ENCODE assay signal across 8 cellular contexts in genomic region chr3:44478055-44478468, GRCh38. TPM values are rescaled to one million over a fixed set of nuclear protein-coding genes. Genes with fewer than 3 reads are reported as not detected.
DNase-seq lines count a peak whose midpoint lies in the region; ATAC-seq, FAIRE-seq and TF ChIP-seq lines count a peak whose summit lies in the region.

No MANE protein-coding gene starts in this region.

- no peaks in the 10 kb centered on the region for H3K27me3 ChIP-seq in PC-3 (ENCODE audit: low read length)
- no peaks in the 10 kb centered on the region for H3K27me3 ChIP-seq in esophagus squamous epithelium
- no peaks in the 10 kb centered on the region for H3K27me3 ChIP-seq in body of pancreas

- peak overlapping the region; percentile 83 for H3K4me3 ChIP-seq in PC-3 (ENCODE audit: low read length)
- peak overlapping the region; percentile 67 to 93 (median 75) for H3K4me3 ChIP-seq in esophagus squamous epithelium
- H3K4me3 ChIP-seq in retinal pigment epithelial cell (ENCODE audit: low read length), result peak overlapping the region; percentile 60
- peak overlapping the region in 1 of 2 donors; percentile 39 for H3K4me3 ChIP-seq in body of pancreas

- H3K9ac ChIP-seq in PC-3 (ENCODE audit: low read length), result peak overlapping the region; percentile 82

- intact Hi-C loops in PC-3 (cut with micrococcal nuclease), result loop anchor here (5.0 kb wide), 2 partner anchors 141 to 156 kb away; partner anchors contain the start of gene TCAIM
- intact Hi-C loops in esophagus squamous epithelium (cut with DNase I), result no loop called here
- intact Hi-C loops in body of pancreas (cut with DNase I), result no loop called here

- no peak for DNase-seq in GM19239 (ENCODE audit: insufficient read length, low spot score)
- no peak for DNase-seq in PC-3
- DNase-seq in esophagus squamous epithelium (lab: John Stamatoyannopoulos, UW), result no peak
- DNase-seq in retinal pigment epithelial cell (ENCODE audit: low read depth), result no peak
- no peak for DNase-seq in occipital lobe (lab: John Stamatoyannopoulos, UW)
- DNase-seq in body of pancreas, result no peak
- DNase-seq in NCI-H510A treated with DMSO at 0.1 percent for 48 hours (lab: John Stamatoyannopoulos, UW), result no peak
- no peak for DNase-seq in activated CD4-positive, alpha-beta T cell treated with anti-CD3 and anti-CD28 coated beads for 1 hour

- TF ChIP-seq CTCF in PC-3 (conservative IDR thresholded peaks at IDR 0.05; ENCODE audit: low read depth, low read length), result no peak
- no peak for TF ChIP-seq CTCF in esophagus squamous epithelium (IDR thresholded peaks at IDR 0.05)
- no peak for TF ChIP-seq CTCF in retinal pigment epithelial cell (conservative IDR thresholded peaks at IDR 0.05; ENCODE audit: low read depth, low read length)
- no peak for TF ChIP-seq CTCF in body of pancreas (IDR thresholded peaks at IDR 0.05)

- H3K79me2 ChIP-seq in PC-3 (ENCODE audit: low read length), result peaks cover 41% of the 10 kb centered on the region

- 27 to 68% methylated on average over 3 to 4 of the region's 4 CpGs for WGBS in esophagus squamous epithelium, 2 donors
- 22 to 26% methylated on average over 4 of the region's 4 CpGs for WGBS in body of pancreas, 2 donors

- H4K20me1 ChIP-seq in PC-3 (ENCODE audit: low read length), result no peaks in the 10 kb centered on the region

- TF ChIP-seq POLR2A in esophagus squamous epithelium (IDR thresholded peaks at IDR 0.05), result no peak
- TF ChIP-seq POLR2A in body of pancreas (IDR thresholded peaks at IDR 0.05), result no peak

- POLR2A ChIA-PET in PC-3 (lab: Charles Lee; ENCODE audit: unreplicated experiment), result interaction anchor here (0.6 kb wide), 1 partner anchor 9 kb away, joined by 3 read pairs; no protein-coding TSS in a partner anchor

- H3K36me3 ChIP-seq in PC-3 (ENCODE audit: low read depth, low read length) (no peaks in the 10 kb centered on the region), esophagus squamous epithelium (no peaks in the 10 kb centered on the region), body of pancreas (replicated peaks in 1 of 2; ENCODE audit: insufficient read depth in 1 of 2, low read depth in 2 of 2) (no peaks in the 10 kb centered on the region)

- H3K9me3 ChIP-seq in PC-3 (ENCODE audit: low read length), result no peaks in the 10 kb centered on the region
- no peaks in the 10 kb centered on the region for H3K9me3 ChIP-seq in esophagus squamous epithelium
- H3K9me3 ChIP-seq in body of pancreas, result no peaks in the 10 kb centered on the region

- H3K4me1 ChIP-seq in PC-3 (ENCODE audit: insufficient read depth, low read length), result peaks cover 5% of the 10 kb centered on the region; the same call in 1 of the 2 replicates
- peaks cover 0 to 43% (median 18%) of the 10 kb centered on the region in 3 donors for H3K4me1 ChIP-seq in esophagus squamous epithelium
- H3K4me1 ChIP-seq in body of pancreas, result peaks cover 16% of the 10 kb centered on the region

- ATAC-seq in PC-3 (peak; percentile 10), body of pancreas (no peak)

- TSS peak; percentile 66 for BruUV-seq in PC-3 (replicated peaks; lab: Mats Ljungman, UMichigan)

- peak overlapping the region; percentile 88 for H3K4me2 ChIP-seq in PC-3 (ENCODE audit: low read length)

- H3K27ac ChIP-seq in PC-3 (ENCODE audit: low read length) (no peak overlapping the region), esophagus squamous epithelium (peak overlapping the region in 1 of 4 donors; percentile 91), body of pancreas (peak overlapping the region in 1 of 4 donors; percentile 66)

- H3K9me2 ChIP-seq in PC-3 (replicated peaks; ENCODE audit: low read length), result no peaks in the 10 kb centered on the region

- FAIRE-seq in GM19239 (lab: Jason Lieb, UNC), result peak; percentile 75

- peak overlapping the region; percentile 100 for H2AFZ ChIP-seq in PC-3 (ENCODE audit: low read length)

- H3F3A ChIP-seq in PC-3 (ENCODE audit: low read length, unreplicated experiment), result no peaks in the 10 kb centered on the region

- CTCF ChIA-PET in PC-3 (lab: Charles Lee), result no interaction called here

RNA-seq across cellular contexts. Expression of gene ZNF445, which starts 0.6 kb away (rescaled TPM):
- total RNA-seq in PC-3 (2014; rRNA removed), result 7.7 and 8.2 TPM in 2 replicates
- 1 to 10 TPM; 3.2 to 6.9 (median 4.6) TPM for total RNA-seq in esophagus squamous epithelium
- total RNA-seq in occipital lobe, result 39.6 TPM
- total RNA-seq in body of pancreas, result 1 to 10 TPM; 4.9 to 7.8 TPM
